Comparison of ENCODE assay signal across 10 cellular contexts in the genomic region with DNA sequence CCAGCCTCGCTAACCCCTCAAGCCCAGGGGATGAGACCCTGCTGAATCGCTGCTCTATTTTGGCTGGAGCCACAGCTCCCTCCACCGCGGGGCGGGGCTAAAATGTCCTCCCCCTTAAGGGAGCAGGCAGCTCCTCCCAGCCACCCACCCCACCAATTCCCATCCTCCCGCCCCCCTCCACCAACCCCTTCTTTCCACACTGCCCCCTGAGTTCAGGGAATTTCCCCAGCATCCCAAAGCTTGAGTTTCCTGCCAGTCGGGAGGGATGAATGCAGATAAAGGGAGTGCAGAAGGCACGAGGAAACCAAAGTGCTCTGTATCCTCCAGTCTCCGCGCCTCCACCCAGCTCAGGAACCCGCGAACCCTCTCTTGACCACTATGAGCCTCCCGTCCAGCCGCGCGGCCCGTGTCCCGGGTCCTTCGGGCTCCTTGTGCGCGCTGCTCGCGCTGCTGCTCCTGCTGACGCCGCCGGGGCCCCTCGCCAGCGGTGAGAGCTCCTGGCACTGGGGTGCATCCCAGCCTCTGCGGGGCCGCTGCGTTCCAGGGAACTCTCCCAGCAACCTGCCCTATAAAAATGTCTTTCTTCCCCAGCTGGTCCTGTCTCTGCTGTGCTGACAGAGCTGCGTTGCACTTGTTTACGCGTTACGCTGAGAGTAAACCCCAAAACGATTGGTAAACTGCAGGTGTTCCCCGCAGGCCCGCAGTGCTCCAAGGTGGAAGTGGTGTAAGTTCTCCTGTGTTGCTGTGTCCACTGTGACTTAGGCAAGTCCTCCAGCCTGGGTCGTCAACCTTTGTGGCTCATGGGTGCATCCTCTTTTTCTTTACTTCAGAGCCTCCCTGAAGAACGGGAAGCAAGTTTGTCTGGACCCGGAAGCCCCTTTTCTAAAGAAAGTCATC. TPM values are rescaled to one million over a fixed set of nuclear protein-coding genes. Genes with fewer than 3 reads are reported as not detected.
A peak's percentile ranks its signal among the peaks of the same experiment; 100 is the strongest.
DNase-seq lines count a peak whose midpoint lies in the region; ATAC-seq lines count a peak whose summit lies in the region.
"Had no signal": no experiment of that assay in that cellular context is flagged by ENCODE, and none has a peak within 500 bp of the region (broad histone marks: within the 10 kb centered on the region; RNA-seq: fewer than 3 reads in every experiment).

A gene (plus strand): TSS at position 306 of the 897 bp plus-strand sequence. CDS start 73 bp downstream, at position 379.

- no peaks in the 10 kb centered on the region for H3K27me3 ChIP-seq in ACC112 (ENCODE audit: insufficient read depth, low read length)
- no peaks in the 10 kb centered on the region for H3K27me3 ChIP-seq in naive thymus-derived CD4-positive, alpha-beta T cell (ENCODE audit: control insufficient read depth in 2 of 2, insufficient read depth in 2 of 2, low read length in 2 of 2)

- intact Hi-C loops in naive thymus-derived CD4-positive, alpha-beta T cell (cut with micrococcal nuclease): no loop called here

- POLR2A ChIA-PET in naive thymus-derived CD4-positive, alpha-beta T cell (lab: Charles Lee): no interaction called here

- CTCF ChIA-PET in naive thymus-derived CD4-positive, alpha-beta T cell (lab: Charles Lee): no interaction called here

- H3K9me3 Mint-ChIP-seq in naive thymus-derived CD4-positive, alpha-beta T cell: peaks cover 0 to 11% (median 0%) of the 10 kb centered on the region in 11 donors
- H3K9me3 Mint-ChIP-seq in activated naive CD8-positive, alpha-beta T cell treated with anti-CD3 and anti-CD28 coated beads for 36 hours: no peaks in the 10 kb centered on the region

- H3K36me3 Mint-ChIP-seq in naive thymus-derived CD4-positive, alpha-beta T cell: peaks cover 0 to 5% (median 0%) of the 10 kb centered on the region in 5 donors
- no peaks in the 10 kb centered on the region for H3K36me3 Mint-ChIP-seq in activated naive CD8-positive, alpha-beta T cell treated with anti-CD3 and anti-CD28 coated beads for 36 hours
- H3K36me3 Mint-ChIP-seq: IgD-negative memory B cell had no signal

- DNase-seq in M059J (ENCODE audit: low read depth) (peak; percentile 26), mesenteric fat pad (ENCODE audit: low spot score) (no peak), LoVo (ENCODE audit: low spot score) (no peak)
- no peak for DNase-seq in naive thymus-derived CD4-positive, alpha-beta T cell
- no peak for DNase-seq in activated naive CD8-positive, alpha-beta T cell treated with anti-CD3 and anti-CD28 coated beads for 36 hours

- H3K36me3 ChIP-seq in ACC112 (ENCODE audit: insufficient read depth, low read length): no peaks in the 10 kb centered on the region
- H3K36me3 ChIP-seq in naive thymus-derived CD4-positive, alpha-beta T cell (ENCODE audit: control insufficient read depth in 2 of 3, insufficient read depth in 3 of 3, low read length in 3 of 3): no peaks in the 10 kb centered on the region

- H3K9me3 ChIP-seq in naive thymus-derived CD4-positive, alpha-beta T cell (ENCODE audit: control insufficient read depth in 2 of 3, low read length in 3 of 3): no peaks in the 10 kb centered on the region

- H2AFZ ChIP-seq in ACC112 (ENCODE audit: low read length, unreplicated experiment): peak within 1 kb of the TSS; percentile 40

- peak; percentile 33 for ATAC-seq in esophagus mucosa
- ATAC-seq in naive thymus-derived CD4-positive, alpha-beta T cell: peak; percentile 54
- ATAC-seq in GM21526 (IDR thresholded peaks at IDR 0.05; ENCODE audit: low FRiP score, unreplicated experiment): no peak

- H3K4me3 Mint-ChIP-seq in naive thymus-derived CD4-positive, alpha-beta T cell: peak within 1 kb of the TSS in 1 of 10 donors; percentile 49
- no peak within 1 kb of the TSS for H3K4me3 Mint-ChIP-seq in activated naive CD8-positive, alpha-beta T cell treated with anti-CD3 and anti-CD28 coated beads for 36 hours
- H3K4me3 Mint-ChIP-seq: IgD-negative memory B cell had no signal

- H3K4me1 ChIP-seq in ACC112 (ENCODE audit: control insufficient read depth, insufficient read depth, low read length, unreplicated experiment): peaks cover 26% of the 10 kb centered on the region
- no peaks in the 10 kb centered on the region for H3K4me1 ChIP-seq in naive thymus-derived CD4-positive, alpha-beta T cell (ENCODE audit: control insufficient read depth in 2 of 2, insufficient read depth in 2 of 2, low read length in 2 of 2)

- no peak within 1 kb of the TSS for H3K27ac Mint-ChIP-seq in naive thymus-derived CD4-positive, alpha-beta T cell
- no peak within 1 kb of the TSS for H3K27ac Mint-ChIP-seq in activated naive CD8-positive, alpha-beta T cell treated with anti-CD3 and anti-CD28 coated beads for 36 hours
- H3K27ac Mint-ChIP-seq: IgD-negative memory B cell had no signal

- H3K4me1 Mint-ChIP-seq in naive thymus-derived CD4-positive, alpha-beta T cell: peaks cover 0 to 4% (median 0%) of the 10 kb centered on the region in 7 donors
- H3K4me1 Mint-ChIP-seq in activated naive CD8-positive, alpha-beta T cell treated with anti-CD3 and anti-CD28 coated beads for 36 hours: no peaks in the 10 kb centered on the region
- H3K4me1 Mint-ChIP-seq: IgD-negative memory B cell had no signal

- H3K4me3 ChIP-seq in ACC112 (ENCODE audit: low read depth, low read length): peak within 1 kb of the TSS; percentile 80
- H3K4me3 ChIP-seq in naive thymus-derived CD4-positive, alpha-beta T cell (ENCODE audit: low read length): no peak within 1 kb of the TSS

- peaks cover 3% of the 10 kb centered on the region for H3K79me2 ChIP-seq in ACC112 (ENCODE audit: control insufficient read depth, insufficient read depth, low read length, unreplicated experiment)

- H3K27ac ChIP-seq in ACC112 (ENCODE audit: low read depth, low read length): peak within 1 kb of the TSS; percentile 52
- no peak within 1 kb of the TSS for H3K27ac ChIP-seq in naive thymus-derived CD4-positive, alpha-beta T cell (ENCODE audit: low read depth, low read length)

- peaks cover 14 to 30% (median 18%) of the 10 kb centered on the region in 5 donors for H3K27me3 Mint-ChIP-seq in naive thymus-derived CD4-positive, alpha-beta T cell
- H3K27me3 Mint-ChIP-seq in activated naive CD8-positive, alpha-beta T cell treated with anti-CD3 and anti-CD28 coated beads for 36 hours: peaks cover 36% of the 10 kb centered on the region

RNA-seq across cellular contexts. Expression of the gene that starts here (rescaled TPM):
- 0.15 TPM in 2 replicates for total RNA-seq in M059J (2014; rRNA removed; shearing (Covaris generic))
- 1.4 TPM for total RNA-seq in esophagus mucosa
- not detected for total RNA-seq in naive thymus-derived CD4-positive, alpha-beta T cell
- polyA plus RNA-seq in naive thymus-derived CD4-positive, alpha-beta T cell: not detected
- 0.45 TPM for total RNA-seq in mesenteric fat pad
- not detected for total RNA-seq in activated naive CD8-positive, alpha-beta T cell treated with anti-CD3 and anti-CD28 coated beads for 36 hours
- total RNA-seq: activated CD8-positive, alpha-beta memory T cell treated with anti-CD3 and anti-CD28 coated beads for 36 hours had no signal
- polyA plus RNA-seq: IgD-negative memory B cell had no signal

Comparison
In these comparisons a context has a peak if more than half of its experiments do, and no peak if none do; other contexts are left out.
1. Peak in DNase-seq in M059J; RNA of the gene not detected or under 1 TPM.
2. Peak in ATAC-seq in naive thymus-derived CD4-positive, alpha-beta T cell; RNA of the gene not detected or under 1 TPM.